ENCODE assay signal across 18 cellular contexts in the genomic region with DNA sequence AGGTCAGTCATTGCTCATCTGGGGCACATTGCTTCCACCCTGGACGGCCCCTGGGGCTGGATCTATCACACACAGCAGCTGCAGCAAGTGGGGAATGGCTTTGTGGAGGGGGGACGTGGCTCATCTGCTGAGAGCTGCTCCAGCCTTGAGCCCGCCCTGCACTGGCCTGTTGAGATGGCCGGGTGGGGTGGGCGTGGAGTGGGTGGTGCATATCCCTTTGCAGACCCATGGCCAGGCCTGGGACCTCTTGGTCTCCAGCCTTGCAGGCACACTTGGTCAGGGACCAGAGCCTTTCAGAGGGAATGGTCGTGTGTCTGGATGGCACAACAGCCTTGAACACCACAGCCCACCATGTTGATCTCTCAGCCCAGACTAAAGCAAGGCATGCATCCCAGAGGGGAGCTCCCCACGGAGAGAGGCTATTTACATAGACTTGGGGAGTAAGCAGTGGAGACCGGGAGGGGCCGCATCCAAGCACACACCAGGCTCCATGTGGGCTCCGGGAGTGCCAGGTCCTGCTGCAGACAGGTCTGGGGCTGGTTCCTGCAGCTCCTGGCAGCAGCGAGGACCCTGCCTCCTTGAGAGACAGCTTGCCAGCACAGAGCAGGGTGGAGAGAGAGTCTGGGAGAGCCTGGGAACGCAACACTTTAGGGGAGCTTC. TPM values are rescaled to one million over a fixed set of nuclear protein-coding genes. Genes with fewer than 3 reads are reported as not detected.
DNase-seq lines count a peak whose midpoint lies in the region; ATAC-seq and TF ChIP-seq lines count a peak whose summit lies in the region.
"Had no signal": no experiment of that assay in that cellular context is flagged by ENCODE, and none has a peak within 500 bp of the region (broad histone marks: within the 10 kb centered on the region; RNA-seq: fewer than 3 reads in every experiment).

No MANE protein-coding gene starts in this region.

- H3K9me3 ChIP-seq in HUES64 (ENCODE audit: insufficient read depth, low read depth, low read length) (no peaks in the 10 kb centered on the region), tibial nerve (no peaks in the 10 kb centered on the region)
- H3K9me3 ChIP-seq: Caco-2 had no signal

- DNase-seq in GM23338 (ENCODE audit: low spot score) (peak; percentile 49), WTC11 (ENCODE audit: low spot score) (peak; percentile 42), iPS-NIHi7 (ENCODE audit: extremely low spot score) (peak; percentile 61), NCI-H510A (lab: John Stamatoyannopoulos, UW) (no peak), tibial nerve (ENCODE audit: low spot score in 2 of 2) (no peak), MV-4-11 (lab: John Stamatoyannopoulos, UW) (no peak)
- DNase-seq: AML-193, Caco-2, NCI-H1417, NCI-H187 treated with DMSO at 0.1 percent for 48 hours, NCI-H2171 had no signal

- H3K27me3 Mint-ChIP-seq in GM23338 (ENCODE audit: insufficient read depth, low read depth, poor library complexity): peaks cover 15% of the 10 kb centered on the region
- no peaks in the 10 kb centered on the region for H3K27me3 Mint-ChIP-seq in WTC11 (ENCODE audit: low read depth)

- H3K27me3 ChIP-seq in GM23338 (ENCODE audit: insufficient read depth) (no peaks in the 10 kb centered on the region), HUES64 (ENCODE audit: insufficient read depth, low read length) (no peaks in the 10 kb centered on the region), tibial nerve (no peaks in the 10 kb centered on the region)

- H3K4me1 Mint-ChIP-seq in GM23338 (peaks cover 36% of the 10 kb centered on the region), WTC11 (peaks cover 42% of the 10 kb centered on the region)
- H3K4me1 Mint-ChIP-seq: CD14-positive monocyte had no signal

- no peaks in the 10 kb centered on the region for H3K9me2 ChIP-seq in GM23338 (ENCODE audit: insufficient read depth)

- H3F3A ChIP-seq in GM23338 (replicated peaks; ENCODE audit: low read depth): no peaks in the 10 kb centered on the region

- H3K4me3 Mint-ChIP-seq in GM23338 (no peak overlapping the region), WTC11 (no peak overlapping the region)
- H3K4me3 Mint-ChIP-seq: CD14-positive monocyte had no signal

- no peak for TF ChIP-seq EP300 in tibial nerve (IDR thresholded peaks at IDR 0.05)

- TF ChIP-seq POLR2A in tibial nerve (IDR thresholded peaks at IDR 0.05): no peak

- no peaks in the 10 kb centered on the region for H4K20me1 ChIP-seq in GM23338 (replicated peaks; ENCODE audit: insufficient read depth)

- H3K79me2 ChIP-seq in GM23338 (replicated peaks; ENCODE audit: insufficient read depth): no peaks in the 10 kb centered on the region

- CTCF ChIA-PET in WTC11 (lab: Charles Lee): interaction anchor here (0.7 to 3.0 kb wide), 8 partner anchors 12 to 139 kb away, joined by 3 to 15 read pairs (median 6); no protein-coding TSS in a partner anchor

- POLR2A ChIA-PET in WTC11 (lab: Charles Lee): interaction anchor here (0.8 kb wide), 1 partner anchor 12 kb away, joined by 3 read pairs; no protein-coding TSS in a partner anchor

- H3K4me3 ChIP-seq in GM23338 (no peak overlapping the region), HUES64 (ENCODE audit: low read length) (no peak overlapping the region), tibial nerve (no peak overlapping the region)
- H3K4me3 ChIP-seq: SK-N-MC had no signal

- TF ChIP-seq CTCF in GM23338 (conservative IDR thresholded peaks at IDR 0.05; ENCODE audit: low read depth in 2 of 2): no peak
- no peak for TF ChIP-seq CTCF in WTC11 (IDR thresholded peaks at IDR 0.05)
- no peak for TF ChIP-seq CTCF in tibial nerve (IDR thresholded peaks at IDR 0.05)

- no peak overlapping the region for H2AFZ ChIP-seq in GM23338

- WGBS in HUES64: 60% methylated on average over 12 of the region's 12 CpGs
- 71 to 75% methylated on average over 11 of the region's 12 CpGs for WGBS in tibial nerve, 2 donors

- H3K36me3 Mint-ChIP-seq in GM23338 (ENCODE audit: low read depth) (no peaks in the 10 kb centered on the region; the same call in 2 of the 3 replicates), WTC11 (no peaks in the 10 kb centered on the region)

- H3K9ac ChIP-seq in HUES64 (ENCODE audit: low read depth, low read length): no peak overlapping the region

- H3K27ac Mint-ChIP-seq in GM23338: no peak overlapping the region
- no peak overlapping the region for H3K27ac Mint-ChIP-seq in WTC11
- H3K27ac Mint-ChIP-seq: CD14-positive monocyte had no signal

- H3K36me3 ChIP-seq in GM23338 (ENCODE audit: insufficient read depth): no peaks in the 10 kb centered on the region
- H3K36me3 ChIP-seq in HUES64 (ENCODE audit: insufficient read depth, low read length): no peaks in the 10 kb centered on the region
- H3K36me3 ChIP-seq in tibial nerve: peaks cover 0 to 17% (median 0%) of the 10 kb centered on the region in 3 donors

- peaks cover 27% of the 10 kb centered on the region for H3K4me1 ChIP-seq in GM23338 (ENCODE audit: insufficient read depth)
- H3K4me1 ChIP-seq in HUES64 (ENCODE audit: insufficient read depth, low read length): peaks cover 29% of the 10 kb centered on the region; the same call in 1 of the 2 replicates
- H3K4me1 ChIP-seq in tibial nerve: peaks cover 0 to 57% (median 19%) of the 10 kb centered on the region in 4 donors
- H3K4me1 ChIP-seq: Caco-2 had no signal

- H3K9me3 Mint-ChIP-seq in GM23338: no peaks in the 10 kb centered on the region; the same call in 2 of the 3 replicates
- H3K9me3 Mint-ChIP-seq in WTC11: no peaks in the 10 kb centered on the region

- H3K4me2 ChIP-seq in GM23338: peak overlapping the region; percentile 43

- ATAC-seq in GM23338 (peak; percentile 69), WTC11 (peak; percentile 30), HG02840 (IDR thresholded peaks at IDR 0.05; ENCODE audit: low FRiP score, unreplicated experiment) (no peak)
- ATAC-seq: Panc1, Right ventricle myocardium inferior had no signal

- H3K27ac ChIP-seq in GM23338 (ENCODE audit: low read depth): 0 out of 2 replicates have a peak overlapping the region, but pooled peaks have one; percentile 36
- H3K27ac ChIP-seq in HUES64 (ENCODE audit: low read depth, low read length): 0 out of 2 replicates have a peak overlapping the region, but pooled peaks have one; percentile 40
- H3K27ac ChIP-seq in tibial nerve: no peak overlapping the region
- H3K27ac ChIP-seq: HL-60, SK-N-MC had no signal

TF ChIP-seq in GM23338, 12 proteins besides CTCF, POLR2A, EP300 and RAD21 (continues in another document):
- TF ChIP-seq POLR2AphosphoS5 (IDR thresholded peaks at IDR 0.05; ENCODE audit: low read depth) (no peak), REST (IDR thresholded peaks at IDR 0.05; ENCODE audit: unreplicated experiment) (no peak)

TF ChIP-seq in WTC11, 78 proteins besides CTCF, POLR2A, EP300 and RAD21:
- TF ChIP-seq ATF3 (CRISPR knock-in tag; conservative IDR thresholded peaks at IDR 0.05) (no peak), ZNF121 (CRISPR knock-in tag; IDR thresholded peaks at IDR 0.05) (peak; percentile 41; the same call in 1 of the 2 replicates)

RNA-seq across cellular contexts. Expression of gene SELENON, which starts 52.8 kb away (rescaled TPM):
- total RNA-seq in GM23338 (2014; rRNA removed; shearing (Covaris generic)): 88.2 and 93.2 TPM in 2 replicates
- polyA plus RNA-seq in GM23338 (2016; fragmentation: Nextera tagmentation; extraction: Ambion mirVana): 17.9 and 19.9 TPM in 2 replicates
- polyA plus RNA-seq in HUES64 (2013, experiment 1 of 2): 63.7 TPM
- polyA plus RNA-seq in HUES64 (2013, experiment 2 of 2): 83.7 TPM
- total RNA-seq in WTC11 (2021): 80.2 to 99.6 TPM (median 96.0 TPM) in 3 replicates
- total RNA-seq in tibial nerve: 10 to 100 TPM; 17.6 to 54.0 (median 36.8) TPM

Comparison
In these comparisons a context has a peak if more than half of its experiments do, and no peak if none do; other contexts are left out.
1. DNase-seq: peak in GM23338 (single experiment), WTC11 (single experiment) and iPS-NIHi7 (single experiment); none in NCI-H510A (single experiment), tibial nerve (0 of 2) and MV-4-11 (single experiment).
2. H3K27ac ChIP-seq: peak in GM23338 (single experiment) and HUES64 (single experiment); none in tibial nerve (0 of 4).